In genomic region chr4:128558896-128559669, GRCh38 we compare ENCODE assay signal across 10 cellular contexts.
DNase-seq lines count a peak whose midpoint lies in the region; ATAC-seq and TF ChIP-seq lines count a peak whose summit lies in the region.
"Had no signal": no experiment of that assay in that cellular context is flagged by ENCODE, and none has a peak within 500 bp of the region (broad histone marks: within the 10 kb centered on the region; RNA-seq: fewer than 3 reads in every experiment).

No MANE protein-coding gene starts in this region.

- peak; percentile 67 for DNase-seq in GM04503 (ENCODE audit: low read depth)
- peak; percentile 80 for DNase-seq in RPMI8226
- DNase-seq in left cardiac atrium: no peak
- no peak for DNase-seq in sciatic nerve (ENCODE audit: low spot score)
- no peak for DNase-seq in SW480 (ENCODE audit: low spot score)
- DNase-seq in HPDE6-E6E7 (ENCODE audit: extremely low spot score): no peak
- DNase-seq in OCI-LY7 (ENCODE audit: low spot score): no peak
- DNase-seq: adrenal gland, DND-41 had no signal

- intact Hi-C loops in left cardiac atrium (cut with DNase I): loop anchor here (10.0 kb wide), 2 partner anchors 104 to 536 kb away; partner anchors contain the start of genes C4orf33 (in 1 of the 2) and SCLT1 (in 1 of the 2)
- intact Hi-C loops in sciatic nerve (cut with DNase I): no loop called here
- intact Hi-C loops in OCI-LY7 (cut with micrococcal nuclease; ENCODE audit: unreplicated experiment): no loop called here

- no peak overlapping the region for H3K4me2 ChIP-seq in OCI-LY7 (ENCODE audit: low read length)

- peak; percentile 58 to 62 for ATAC-seq in left cardiac atrium
- ATAC-seq in sciatic nerve: peak; percentile 58
- no peak for ATAC-seq in HG03439 (IDR thresholded peaks at IDR 0.05; ENCODE audit: unreplicated experiment)

- no peaks in the 10 kb centered on the region for H3K9me3 ChIP-seq in OCI-LY7 (ENCODE audit: low read length)
- H3K9me3 ChIP-seq: adrenal gland had no signal

- H3K27ac ChIP-seq in OCI-LY7 (ENCODE audit: low read depth, low read length, poor library complexity, severe bottlenecking): no peak overlapping the region

- no peaks in the 10 kb centered on the region for H3K36me3 ChIP-seq in OCI-LY7 (ENCODE audit: insufficient read depth, low read length)
- H3K36me3 ChIP-seq: adrenal gland had no signal

- no peak for TF ChIP-seq CTCF in OCI-LY7 (conservative IDR thresholded peaks at IDR 0.05; ENCODE audit: low read length)

- no peaks in the 10 kb centered on the region for H4K20me1 ChIP-seq in OCI-LY7 (ENCODE audit: insufficient read depth, low read length)

- H3K4me3 ChIP-seq in OCI-LY7 (ENCODE audit: low read depth, low read length, poor library complexity, severe bottlenecking): no peak overlapping the region
- H3K4me3 ChIP-seq: adrenal gland had no signal

- H3K79me2 ChIP-seq in OCI-LY7 (ENCODE audit: insufficient read depth, low read depth, low read length): no peaks in the 10 kb centered on the region

- POLR2A ChIA-PET in OCI-LY7 (lab: Charles Lee): interaction anchor here (0.6 kb wide), 1 partner anchor 216 kb away, joined by 3 read pairs; no protein-coding TSS in a partner anchor

- BruUV-seq in OCI-LY7 (replicated peaks; lab: Mats Ljungman, UMichigan): no TSS peak

- CTCF ChIA-PET in OCI-LY7 (lab: Charles Lee; ENCODE audit: unreplicated experiment): no interaction called here

- H3K9me2 ChIP-seq in OCI-LY7 (ENCODE audit: insufficient read depth, low read length): no peaks in the 10 kb centered on the region

- no peak overlapping the region for H2AFZ ChIP-seq in OCI-LY7 (ENCODE audit: low read length)

- no peaks in the 10 kb centered on the region for H3K4me1 ChIP-seq in OCI-LY7 (ENCODE audit: insufficient read depth, low read length, poor library complexity, severe bottlenecking)

Comparison
In these comparisons a context has a peak if more than half of its experiments do, and no peak if none do; other contexts are left out.
1. DNase-seq: peak in GM04503 (single experiment) and RPMI8226 (single experiment); none in left cardiac atrium (single experiment), sciatic nerve (single experiment), SW480 (single experiment), HPDE6-E6E7 (single experiment) and OCI-LY7 (single experiment).
2. intact Hi-C loops: an anchor here in left cardiac atrium (10.0 kb wide); none called in sciatic nerve and OCI-LY7.